In the genomic region with DNA sequence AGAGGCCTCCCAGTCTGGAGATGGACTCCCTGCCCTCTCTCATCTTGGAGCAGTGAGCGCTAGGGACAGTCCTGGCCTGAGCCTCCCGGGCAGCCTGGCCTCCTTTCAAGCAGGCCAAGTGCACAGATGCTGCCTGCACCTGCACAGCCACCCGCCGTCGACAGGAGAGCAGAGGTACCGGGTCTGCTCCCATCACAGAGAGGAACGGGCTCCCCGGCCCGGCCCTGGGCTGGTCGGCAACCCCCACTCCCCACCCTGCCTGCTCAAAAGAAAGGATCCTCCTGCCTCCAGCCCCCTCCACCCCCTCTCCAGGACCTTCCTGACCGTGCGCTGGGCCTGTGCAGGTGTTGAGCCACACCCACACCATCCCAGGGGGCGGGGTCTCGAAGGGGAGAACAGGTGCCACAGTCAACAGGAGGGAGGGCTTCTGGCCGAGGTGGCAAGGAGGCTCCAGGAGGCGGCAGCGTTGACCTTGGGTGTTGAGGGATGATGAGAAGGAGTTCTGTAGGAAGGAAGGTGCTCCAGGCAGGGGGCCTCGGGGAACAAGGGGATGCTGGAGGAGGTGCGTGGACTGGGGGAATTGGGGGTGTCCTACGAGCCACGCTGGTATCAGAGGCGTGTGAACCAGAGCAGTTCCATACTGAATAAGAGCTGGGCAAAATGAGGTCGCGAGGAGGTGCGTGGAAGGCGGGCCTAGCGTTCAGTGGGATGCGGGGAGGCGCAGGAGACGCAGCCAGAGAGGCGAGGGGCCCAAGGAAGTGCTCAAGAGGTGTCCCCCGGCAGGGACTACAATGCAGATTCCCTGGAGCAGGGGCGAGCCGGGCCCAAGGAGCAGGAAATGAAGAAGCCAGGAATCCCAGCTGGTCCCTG, we compare ENCODE assay signal across 1 cellular context.
TF ChIP-seq lines count a peak whose summit lies in the region.

No MANE protein-coding gene starts in this region.

TF ChIP-seq in SK-N-SH treated with all-trans-retinoic acid at 6 μM for 48 hours, 23 proteins besides CTCF, POLR2A, EP300 and RAD21 (continued from another document):
- TF ChIP-seq, protein P1, sequence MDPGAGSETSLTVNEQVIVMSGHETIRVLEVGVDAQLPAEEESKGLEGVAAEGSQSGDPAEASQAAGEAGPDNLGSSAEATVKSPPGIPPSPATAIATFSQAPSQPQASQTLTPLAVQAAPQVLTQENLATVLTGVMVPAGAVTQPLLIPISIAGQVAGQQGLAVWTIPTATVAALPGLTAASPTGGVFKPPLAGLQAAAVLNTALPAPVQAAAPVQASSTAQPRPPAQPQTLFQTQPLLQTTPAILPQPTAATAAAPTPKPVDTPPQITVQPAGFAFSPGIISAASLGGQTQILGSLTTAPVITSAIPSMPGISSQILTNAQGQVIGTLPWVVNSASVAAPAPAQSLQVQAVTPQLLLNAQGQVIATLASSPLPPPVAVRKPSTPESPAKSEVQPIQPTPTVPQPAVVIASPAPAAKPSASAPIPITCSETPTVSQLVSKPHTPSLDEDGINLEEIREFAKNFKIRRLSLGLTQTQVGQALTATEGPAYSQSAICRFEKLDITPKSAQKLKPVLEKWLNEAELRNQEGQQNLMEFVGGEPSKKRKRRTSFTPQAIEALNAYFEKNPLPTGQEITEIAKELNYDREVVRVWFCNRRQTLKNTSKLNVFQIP (CRISPR knock-in tag; IDR thresholded peaks at IDR 0.05; ENCODE audit: borderline replicate concordance, low read depth), result no peak
- no peak for TF ChIP-seq ESRRG (CRISPR knock-in tag; IDR thresholded peaks at IDR 0.05)
- TF ChIP-seq, protein P2, sequence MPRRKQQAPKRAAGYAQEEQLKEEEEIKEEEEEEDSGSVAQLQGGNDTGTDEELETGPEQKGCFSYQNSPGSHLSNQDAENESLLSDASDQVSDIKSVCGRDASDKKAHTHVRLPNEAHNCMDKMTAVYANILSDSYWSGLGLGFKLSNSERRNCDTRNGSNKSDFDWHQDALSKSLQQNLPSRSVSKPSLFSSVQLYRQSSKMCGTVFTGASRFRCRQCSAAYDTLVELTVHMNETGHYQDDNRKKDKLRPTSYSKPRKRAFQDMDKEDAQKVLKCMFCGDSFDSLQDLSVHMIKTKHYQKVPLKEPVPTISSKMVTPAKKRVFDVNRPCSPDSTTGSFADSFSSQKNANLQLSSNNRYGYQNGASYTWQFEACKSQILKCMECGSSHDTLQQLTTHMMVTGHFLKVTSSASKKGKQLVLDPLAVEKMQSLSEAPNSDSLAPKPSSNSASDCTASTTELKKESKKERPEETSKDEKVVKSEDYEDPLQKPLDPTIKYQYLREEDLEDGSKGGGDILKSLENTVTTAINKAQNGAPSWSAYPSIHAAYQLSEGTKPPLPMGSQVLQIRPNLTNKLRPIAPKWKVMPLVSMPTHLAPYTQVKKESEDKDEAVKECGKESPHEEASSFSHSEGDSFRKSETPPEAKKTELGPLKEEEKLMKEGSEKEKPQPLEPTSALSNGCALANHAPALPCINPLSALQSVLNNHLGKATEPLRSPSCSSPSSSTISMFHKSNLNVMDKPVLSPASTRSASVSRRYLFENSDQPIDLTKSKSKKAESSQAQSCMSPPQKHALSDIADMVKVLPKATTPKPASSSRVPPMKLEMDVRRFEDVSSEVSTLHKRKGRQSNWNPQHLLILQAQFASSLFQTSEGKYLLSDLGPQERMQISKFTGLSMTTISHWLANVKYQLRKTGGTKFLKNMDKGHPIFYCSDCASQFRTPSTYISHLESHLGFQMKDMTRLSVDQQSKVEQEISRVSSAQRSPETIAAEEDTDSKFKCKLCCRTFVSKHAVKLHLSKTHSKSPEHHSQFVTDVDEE (CRISPR knock-in tag; IDR thresholded peaks at IDR 0.05), result no peak
- TF ChIP-seq, protein P3, sequence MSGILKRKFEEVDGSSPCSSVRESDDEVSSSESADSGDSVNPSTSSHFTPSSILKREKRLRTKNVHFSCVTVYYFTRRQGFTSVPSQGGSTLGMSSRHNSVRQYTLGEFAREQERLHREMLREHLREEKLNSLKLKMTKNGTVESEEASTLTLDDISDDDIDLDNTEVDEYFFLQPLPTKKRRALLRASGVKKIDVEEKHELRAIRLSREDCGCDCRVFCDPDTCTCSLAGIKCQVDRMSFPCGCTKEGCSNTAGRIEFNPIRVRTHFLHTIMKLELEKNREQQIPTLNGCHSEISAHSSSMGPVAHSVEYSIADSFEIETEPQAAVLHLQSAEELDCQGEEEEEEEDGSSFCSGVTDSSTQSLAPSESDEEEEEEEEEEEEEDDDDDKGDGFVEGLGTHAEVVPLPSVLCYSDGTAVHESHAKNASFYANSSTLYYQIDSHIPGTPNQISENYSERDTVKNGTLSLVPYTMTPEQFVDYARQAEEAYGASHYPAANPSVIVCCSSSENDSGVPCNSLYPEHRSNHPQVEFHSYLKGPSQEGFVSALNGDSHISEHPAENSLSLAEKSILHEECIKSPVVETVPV (CRISPR knock-in tag; IDR thresholded peaks at IDR 0.05), result no peak
- no peak for TF ChIP-seq ISL1 (CRISPR knock-in tag; IDR thresholded peaks at IDR 0.05)
